Comparison of ENCODE assay signal across 3 cellular contexts in the genomic region with DNA sequence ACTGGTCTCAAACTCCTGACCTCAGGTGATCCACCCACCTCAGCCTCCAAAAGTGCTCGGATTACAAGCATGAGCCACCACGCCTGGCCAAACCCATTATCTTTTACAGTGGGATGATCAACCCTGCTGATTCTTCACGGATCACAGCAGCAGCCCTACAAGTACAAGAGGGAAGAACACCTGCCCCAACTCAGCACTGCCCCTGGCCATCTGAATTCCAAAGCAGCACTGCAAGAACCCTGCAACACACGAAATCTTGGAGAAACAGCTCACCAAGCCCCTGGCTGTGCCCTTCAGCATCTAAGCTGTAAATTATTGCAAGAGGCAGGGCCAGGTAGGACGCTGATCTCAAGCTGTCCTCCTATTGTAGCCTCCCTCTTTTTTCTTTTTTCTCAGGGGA. TPM values are rescaled to one million over a fixed set of nuclear protein-coding genes. Genes with fewer than 3 reads are reported as not detected.
"Had no signal": no experiment of that assay in that cellular context is flagged by ENCODE, and none has a peak within 500 bp of the region (broad histone marks: within the 10 kb centered on the region; RNA-seq: fewer than 3 reads in every experiment).

No MANE protein-coding gene starts in this region.

- H3K4me3 ChIP-seq: GM12878 had no signal

- ATAC-seq: GM12878 had no signal

- DNase-seq: GDM1, GF-D8 had no signal

RNA-seq across cellular contexts. Expression of a gene that starts 54.5 kb away (rescaled TPM):
- polyA plus RNA-seq: GM12878 had no signal
